In genomic region chr5:170765868-170766267, GRCh38 we compare ENCODE assay signal across 16 cellular contexts. TPM values are rescaled to one million over a fixed set of nuclear protein-coding genes. Genes with fewer than 3 reads are reported as not detected.
"Had no signal": no experiment of that assay in that cellular context is flagged by ENCODE, and none has a peak within 500 bp of the region (broad histone marks: within the 10 kb centered on the region; RNA-seq: fewer than 3 reads in every experiment).

No MANE protein-coding gene starts in this region.

RNA-seq across cellular contexts. Expression of gene GABRP, which starts 17.7 kb away (rescaled TPM):
- total RNA-seq: activated B cell treated with CpG ODN at 0.5 μM for 24 hours; activated CD4-positive, alpha-beta memory T cell treated with anti-CD3 and anti-CD28 coated beads for 36 hours; activated CD4-positive, alpha-beta T cell treated with anti-CD3 and anti-CD28 coated beads, Interleukin-2, amount 10 ng/mL, durations not matched to agents 24 days and 14 days; activated CD8-positive, alpha-beta memory T cell treated with anti-CD3 and anti-CD28 coated beads for 36 hours; activated CD8-positive, alpha-beta T cell treated with anti-CD3 and anti-CD28 coated beads for 36 hours; activated naive CD4-positive, alpha-beta T cell treated with anti-CD3 and anti-CD28 coated beads for 36 hours; activated naive CD4-positive, alpha-beta T cell treated with anti-CD3 and anti-CD28 coated beads, Interleukin-2, amount 50 U/mL, for 72 hours; activated naive CD8-positive, alpha-beta T cell treated with anti-CD3 and anti-CD28 coated beads for 36 hours; activated T-cell treated with anti-CD3 and anti-CD28 coated beads, Interleukin-2, amount 50 U/mL, for 4 hours; activated T-cell treated with anti-CD3 and anti-CD28 coated beads, Interleukin-2, amount 50 U/mL, for 72 hours; activated T-helper 1 cell treated with anti-CD3 and anti-CD28 coated beads, Interleukin-12 subunit alpha, Interleukin-12 subunit beta, Interleukin-2, Interleukin-4 antibody, amounts not matched to agents 30 ng/mL and 10 ng/mL and 1 ng/mL, durations not matched to agents 14 hours and 24 hours and 36 hours; activated T-helper 17 cell treated with anti-CD3 and anti-CD28 coated beads, Interleukin-2, amount 50 U/mL, for 72 hours; cerebellum; T-helper 1 cell treated with Interleukin-12 subunit alpha and Interleukin-12 subunit beta and Interleukin-4 antibody, amounts not matched to agents 30 ng/mL and 1 ng/mL, for 36 hours; T-helper 17 cell; T-helper 2 cell treated with Interferon-gamma antibody and Interleukin-4, amounts not matched to agents 100 ng/mL and 5 ng/mL, for 36 hours had no signal
